2 cellular contexts compared by ENCODE assay signal in genomic region chr22:32653823-32654222, GRCh38.
A peak's percentile ranks its signal among the peaks of the same experiment; 100 is the strongest.
TF ChIP-seq lines count a peak whose summit lies in the region.

No MANE protein-coding gene starts in this region.

TF ChIP-seq in IMR-90, 13 proteins besides CTCF, POLR2A, EP300 and RAD21:
- TF ChIP-seq SMC3 (IDR thresholded peaks at IDR 0.05; ENCODE audit: low read depth, low read length) (no peak), CHD1 (IDR thresholded peaks at IDR 0.05; ENCODE audit: low read depth, low read length) (no peak), USF2 (IDR thresholded peaks at IDR 0.05; ENCODE audit: low read depth, low read length) (no peak), CEBPB (IDR thresholded peaks at IDR 0.05; ENCODE audit: low read depth, low read length) (no peak), ELK1 (IDR thresholded peaks at IDR 0.05; ENCODE audit: borderline replicate concordance, low read depth, low read length) (no peak), RFX5 (IDR thresholded peaks at IDR 0.05; ENCODE audit: low read depth, low read length) (no peak), BHLHE40 (IDR thresholded peaks at IDR 0.05; ENCODE audit: low read depth, low read length) (no peak), FOS (IDR thresholded peaks at IDR 0.05; ENCODE audit: low read depth, low read length) (no peak), NFE2L2 (IDR thresholded peaks at IDR 0.05; ENCODE audit: low read depth, low read length) (no peak), MAFK (IDR thresholded peaks at IDR 0.05; ENCODE audit: low read depth, low read length) (no peak), MXI1 (IDR thresholded peaks at IDR 0.05; ENCODE audit: borderline replicate concordance, low read depth, low read length) (no peak), RCOR1 (IDR thresholded peaks at IDR 0.05; ENCODE audit: insufficient replicate concordance, low read length) (no peak), MAZ (IDR thresholded peaks at IDR 0.05; ENCODE audit: borderline replicate concordance, low read depth, low read length) (no peak)

TF ChIP-seq in HepG2, 621 proteins besides CTCF, POLR2A, EP300 and RAD21 (continues in another document):
- TF ChIP-seq ZBTB25 (CRISPR knock-in tag; IDR thresholded peaks at IDR 0.05) (no peak), GABPB1 (CRISPR knock-in tag; IDR thresholded peaks at IDR 0.05) (no peak), DMAP1 (CRISPR knock-in tag; IDR thresholded peaks at IDR 0.05) (no peak), PCBP2 (optimal IDR thresholded peaks at IDR 0.05; ENCODE audit: low read depth, low read length, poor library complexity, severe bottlenecking) (no peak), ZNF530 (CRISPR knock-in tag; IDR thresholded peaks at IDR 0.05; ENCODE audit: low read depth) (no peak), ZNF883 (CRISPR knock-in tag; IDR thresholded peaks at IDR 0.05; ENCODE audit: not compliant biosample characterization) (no peak), SNAI1 (CRISPR knock-in tag; IDR thresholded peaks at IDR 0.05; ENCODE audit: borderline replicate concordance) (no peak), FOXP1 (IDR thresholded peaks at IDR 0.05) (no peak), FOXP1 (CRISPR knock-in tag; IDR thresholded peaks at IDR 0.05) (0 out of 2 replicates have a peak, but pooled peaks have one; percentile 25), ZBTB7A (CRISPR knock-in tag; IDR thresholded peaks at IDR 0.05) (no peak), ZNF772 (CRISPR knock-in tag; IDR thresholded peaks at IDR 0.05) (no peak), NPAS2 (CRISPR knock-in tag; IDR thresholded peaks at IDR 0.05; ENCODE audit: borderline replicate concordance) (no peak), KAT8 (CRISPR knock-in tag; IDR thresholded peaks at IDR 0.05) (no peak), MLLT10 (CRISPR knock-in tag; IDR thresholded peaks at IDR 0.05) (no peak), DMTF1 (CRISPR knock-in tag; IDR thresholded peaks at IDR 0.05) (no peak), ELF4 (CRISPR knock-in tag; IDR thresholded peaks at IDR 0.05; ENCODE audit: borderline replicate concordance) (no peak), POLR2AphosphoS2 (IDR thresholded peaks at IDR 0.05; ENCODE audit: low read depth, low read length) (no peak), ZMAT3 (CRISPR knock-in tag; conservative IDR thresholded peaks at IDR 0.05) (no peak), NR1H2 (CRISPR knock-in tag; IDR thresholded peaks at IDR 0.05; ENCODE audit: borderline replicate concordance, low read depth) (no peak), MTA3 (CRISPR knock-in tag; IDR thresholded peaks at IDR 0.05) (no peak), PATZ1 (CRISPR knock-in tag; IDR thresholded peaks at IDR 0.05) (no peak), ZNF510 (CRISPR knock-in tag; IDR thresholded peaks at IDR 0.05; ENCODE audit: low read depth) (no peak), ZSCAN22 (CRISPR knock-in tag; IDR thresholded peaks at IDR 0.05) (no peak), TCF7L2 (IDR thresholded peaks at IDR 0.05; ENCODE audit: low read depth, low read length) (no peak), DPF2 (CRISPR knock-in tag; IDR thresholded peaks at IDR 0.05; ENCODE audit: borderline replicate concordance, low read depth) (peak; percentile 55; the same call in 1 of the 2 replicates), SRF (IDR thresholded peaks at IDR 0.05; ENCODE audit: low read depth, low read length) (no peak), TFE3 (CRISPR knock-in tag; IDR thresholded peaks at IDR 0.05) (peak; percentile 63; the same call in 1 of the 2 replicates), SYNCRIP (IDR thresholded peaks at IDR 0.05; ENCODE audit: insufficient read depth, low read depth, low read length) (no peak), PAX8 (CRISPR knock-in tag; IDR thresholded peaks at IDR 0.05; ENCODE audit: borderline replicate concordance) (no peak), ZNF713 (CRISPR knock-in tag; IDR thresholded peaks at IDR 0.05) (no peak), GTF2F1 (IDR thresholded peaks at IDR 0.05; ENCODE audit: low read length) (no peak), ESRRA (CRISPR knock-in tag; IDR thresholded peaks at IDR 0.05; ENCODE audit: low read depth) (peak; percentile 23; the same call in 1 of the 2 replicates), XBP1 (CRISPR knock-in tag; IDR thresholded peaks at IDR 0.05) (no peak), ZFP36 (IDR thresholded peaks at IDR 0.05; ENCODE audit: borderline replicate concordance, low read depth, low read length, partially characterized antibody) (no peak), ZFP36L2 (CRISPR knock-in tag; IDR thresholded peaks at IDR 0.05) (no peak), ZNF484 (CRISPR knock-in tag; IDR thresholded peaks at IDR 0.05; ENCODE audit: borderline replicate concordance, low read depth) (no peak), ZBTB33 (CRISPR knock-in tag; IDR thresholded peaks at IDR 0.05) (no peak), ZNF276 (CRISPR knock-in tag; IDR thresholded peaks at IDR 0.05; ENCODE audit: low read depth) (no peak), CREBL2 (CRISPR knock-in tag; IDR thresholded peaks at IDR 0.05; ENCODE audit: borderline replicate concordance) (no peak), ETS1 (CRISPR knock-in tag; IDR thresholded peaks at IDR 0.05) (no peak), NFE2 (CRISPR knock-in tag; IDR thresholded peaks at IDR 0.05) (no peak), ZNF18 (CRISPR knock-in tag; IDR thresholded peaks at IDR 0.05; ENCODE audit: insufficient replicate concordance) (no peak), FIP1L1 (IDR thresholded peaks at IDR 0.05; ENCODE audit: borderline replicate concordance, insufficient read depth, low read depth, low read length) (no peak), TRIM22 (IDR thresholded peaks at IDR 0.05) (no peak), HNRNPK (IDR thresholded peaks at IDR 0.05; ENCODE audit: low read depth, low read length, poor library complexity, severe bottlenecking) (no peak)
